8 cellular contexts compared by ENCODE assay signal in genomic region chr10:100481462-100482081, GRCh38. TPM values are rescaled to one million over a fixed set of nuclear protein-coding genes. Genes with fewer than 3 reads are reported as not detected.
DNase-seq lines count a peak whose midpoint lies in the region; ATAC-seq and TF ChIP-seq lines count a peak whose summit lies in the region.

No MANE protein-coding gene starts in this region.

- peaks cover 8% of the 10 kb centered on the region for H3K36me3 Mint-ChIP-seq in activated CD4-positive, alpha-beta memory T cell treated with anti-CD3 and anti-CD28 coated beads for 36 hours

- H3K27ac ChIP-seq in C4-2B (peak overlapping the region; percentile 83), lower lobe of right lung (no peak overlapping the region)

- peak overlapping the region; percentile 6 for H3K27ac Mint-ChIP-seq in activated CD4-positive, alpha-beta memory T cell treated with anti-CD3 and anti-CD28 coated beads for 36 hours

- H3K9me3 Mint-ChIP-seq in activated CD4-positive, alpha-beta memory T cell treated with anti-CD3 and anti-CD28 coated beads for 36 hours: no peaks in the 10 kb centered on the region

- peaks cover 14% of the 10 kb centered on the region for H3K27me3 Mint-ChIP-seq in activated CD4-positive, alpha-beta memory T cell treated with anti-CD3 and anti-CD28 coated beads for 36 hours

- peak; percentile 99 for ATAC-seq in GM19395 (IDR thresholded peaks at IDR 0.05; ENCODE audit: unreplicated experiment)
- ATAC-seq in HG03558 (IDR thresholded peaks at IDR 0.05; ENCODE audit: extremely low read depth, unreplicated experiment): peak; percentile 88
- ATAC-seq in lower lobe of right lung: peak; percentile 96 to 98

- H3K4me3 ChIP-seq in lower lobe of right lung: peak overlapping the region; percentile 58

- peak overlapping the region; percentile 74 for H3K4me3 Mint-ChIP-seq in activated CD4-positive, alpha-beta memory T cell treated with anti-CD3 and anti-CD28 coated beads for 36 hours

- intact Hi-C loops in activated CD4-positive, alpha-beta memory T cell treated with anti-CD3 and anti-CD28 coated beads for 36 hours (cut with micrococcal nuclease): loop anchor here (1.0 to 5.0 kb wide), 4 partner anchors 28 to 194 kb away; partner anchors contain the start of gene BLOC1S2
- intact Hi-C loops in lower lobe of right lung (cut with DNase I): no loop called here

- no peaks in the 10 kb centered on the region for H3K36me3 ChIP-seq in lower lobe of right lung

- no peak for TF ChIP-seq CTCF in C4-2B (conservative IDR thresholded peaks at IDR 0.05)
- TF ChIP-seq CTCF in lower lobe of right lung (IDR thresholded peaks at IDR 0.05): no peak

- H3K27me3 ChIP-seq in lower lobe of right lung (ENCODE audit: low read depth): peaks cover 34% of the 10 kb centered on the region

- H3K9me3 ChIP-seq in lower lobe of right lung: no peaks in the 10 kb centered on the region

- CTCF ChIA-PET in activated CD4-positive, alpha-beta memory T cell treated with anti-CD3 and anti-CD28 coated beads for 36 hours (lab: Charles Lee): interaction anchor here (0.6 to 9.6 kb wide), 29 partner anchors 8 to 570 kb away, joined by 3 to 144 read pairs (median 5); partner anchors contain the start of genes SCD and SEC31B

- DNase-seq in NCI-H69 (lab: John Stamatoyannopoulos, UW): peak; percentile 75
- peak; percentile 97 for DNase-seq in activated CD4-positive, alpha-beta memory T cell treated with anti-CD3 and anti-CD28 coated beads for 36 hours
- DNase-seq in effector CD8-positive, alpha-beta T cell (lab: John Stamatoyannopoulos, UW): peak; percentile 92
- peak; percentile 84 for DNase-seq in lower lobe of right lung
- DNase-seq in stimulated activated CD4-positive, alpha-beta T cell treated with anti-CD3 and anti-CD28 coated beads, Interleukin-4, amount 100 ng/mL, for 48 hours (ENCODE audit: low read depth in 2 of 2): peak; percentile 78 to 86

- H3K4me1 ChIP-seq in lower lobe of right lung: peaks cover 16% of the 10 kb centered on the region

- POLR2A ChIA-PET in activated CD4-positive, alpha-beta memory T cell treated with anti-CD3 and anti-CD28 coated beads for 36 hours (lab: Charles Lee): interaction anchor here (0.6 to 4.8 kb wide), 4 partner anchors 27 to 216 kb away, joined by 3 to 32 read pairs (median 4); no protein-coding TSS in a partner anchor

- peaks cover 12% of the 10 kb centered on the region for H3K4me1 Mint-ChIP-seq in activated CD4-positive, alpha-beta memory T cell treated with anti-CD3 and anti-CD28 coated beads for 36 hours (ENCODE audit: low read depth)

RNA-seq across cellular contexts. Expression of gene WNT8B, which starts 18.8 kb away (rescaled TPM):
- total RNA-seq in activated CD4-positive, alpha-beta memory T cell treated with anti-CD3 and anti-CD28 coated beads for 36 hours: under 1 TPM; 0.36 to 0.46 TPM
- 0.18 TPM for total RNA-seq in lower lobe of right lung

RNA-seq across cellular contexts. Expression of gene SEC31B, which starts 38.1 kb away (rescaled TPM):
- total RNA-seq in activated CD4-positive, alpha-beta memory T cell treated with anti-CD3 and anti-CD28 coated beads for 36 hours: 10 to 100 TPM; 44.2 to 47.2 TPM
- total RNA-seq in lower lobe of right lung: 16.0 TPM

RNA-seq across cellular contexts. Expression of gene NDUFB8, which starts 48.1 kb away (rescaled TPM):
- total RNA-seq in activated CD4-positive, alpha-beta memory T cell treated with anti-CD3 and anti-CD28 coated beads for 36 hours: 100 to 1,000 TPM; 390 to 404 TPM
- total RNA-seq in lower lobe of right lung: 119 TPM

RNA-seq across cellular contexts. Expression of gene HIF1AN, which starts 54.2 kb away (rescaled TPM):
- 10 to 100 TPM; 40.6 to 47.4 TPM for total RNA-seq in activated CD4-positive, alpha-beta memory T cell treated with anti-CD3 and anti-CD28 coated beads for 36 hours
- total RNA-seq in lower lobe of right lung: 35.6 TPM
